13 cellular contexts compared by ENCODE assay signal in the genomic region with DNA sequence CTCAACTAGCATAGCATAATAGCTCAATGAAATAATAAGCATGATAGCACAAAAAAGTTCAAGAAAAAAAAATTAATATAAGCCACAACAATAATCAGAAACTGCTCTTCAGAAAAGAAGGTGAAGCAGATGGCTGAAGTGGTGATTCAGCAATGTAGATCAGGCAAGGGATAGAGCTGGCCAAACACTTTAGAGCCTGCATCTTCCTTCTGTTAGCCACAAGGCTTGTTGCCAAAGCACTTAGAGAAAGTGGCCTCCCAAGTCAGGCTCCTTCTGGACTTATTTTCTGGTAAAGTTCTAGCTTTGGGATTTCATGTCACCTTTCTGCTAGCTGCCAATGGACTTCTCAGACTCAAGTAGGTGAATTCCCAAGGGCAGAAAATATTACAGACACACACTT.
DNase-seq lines count a peak whose midpoint lies in the region; ATAC-seq and TF ChIP-seq lines count a peak whose summit lies in the region.
"Had no signal": no experiment of that assay in that cellular context is flagged by ENCODE, and none has a peak within 500 bp of the region (broad histone marks: within the 10 kb centered on the region; RNA-seq: fewer than 3 reads in every experiment).

No MANE protein-coding gene starts in this region.

- no peak for TF ChIP-seq CTCF in body of pancreas (IDR thresholded peaks at IDR 0.05)

- no peaks in the 10 kb centered on the region for H3K9me3 ChIP-seq in body of pancreas
- H3K9me3 ChIP-seq: prostate gland had no signal

- no peaks in the 10 kb centered on the region for H3K36me3 Mint-ChIP-seq in stimulated activated naive B cell treated with anti-CD40 and anti-IgM and Interleukin-4, amounts not matched to agents 10 μg/mL and 1 μg/mL and 100 μg/mL, for 72 hours
- H3K36me3 Mint-ChIP-seq: IgD-negative memory B cell had no signal

- no peak overlapping the region for H3K4me3 Mint-ChIP-seq in stimulated activated naive B cell treated with anti-CD40 and anti-IgM and Interleukin-4, amounts not matched to agents 10 μg/mL and 1 μg/mL and 100 μg/mL, for 72 hours
- H3K4me3 Mint-ChIP-seq: effector memory CD8-positive, alpha-beta T cell had no signal

- no peak for ATAC-seq in body of pancreas
- no peak for ATAC-seq in stimulated activated naive B cell treated with anti-CD40 and anti-IgM and Interleukin-4, amounts not matched to agents 10 μg/mL and 1 μg/mL and 100 μg/mL, for 72 hours (replicated peaks)
- ATAC-seq: effector memory CD8-positive, alpha-beta T cell; Panc1 had no signal

- H3K9me3 Mint-ChIP-seq in stimulated activated naive B cell treated with anti-CD40 and anti-IgM and Interleukin-4, amounts not matched to agents 10 μg/mL and 1 μg/mL and 100 μg/mL, for 72 hours, result no peaks in the 10 kb centered on the region
- H3K9me3 Mint-ChIP-seq: IgD-negative memory B cell had no signal

- no peak for TF ChIP-seq POLR2A in body of pancreas (IDR thresholded peaks at IDR 0.05)

- H3K27ac ChIP-seq in epithelial cell of prostate (peak overlapping the region; percentile 53), body of pancreas (no peak overlapping the region)
- H3K27ac ChIP-seq: prostate gland had no signal

- H3K36me3 ChIP-seq in body of pancreas (replicated peaks in 1 of 2; ENCODE audit: insufficient read depth in 1 of 2, low read depth in 2 of 2), result no peaks in the 10 kb centered on the region
- H3K36me3 ChIP-seq: prostate gland had no signal

- peaks cover 3 to 11% of the 10 kb centered on the region in 2 donors for H3K4me1 Mint-ChIP-seq in stimulated activated naive B cell treated with anti-CD40 and anti-IgM and Interleukin-4, amounts not matched to agents 10 μg/mL and 1 μg/mL and 100 μg/mL, for 72 hours

- intact Hi-C loops in body of pancreas (cut with DNase I), result no loop called here

- H3K27me3 Mint-ChIP-seq in stimulated activated naive B cell treated with anti-CD40 and anti-IgM and Interleukin-4, amounts not matched to agents 10 μg/mL and 1 μg/mL and 100 μg/mL, for 72 hours, result no peaks in the 10 kb centered on the region
- H3K27me3 Mint-ChIP-seq: effector memory CD8-positive, alpha-beta T cell had no signal

- DNase-seq in NCI-H1105 treated with DMSO at 0.1 percent for 48 hours (lab: John Stamatoyannopoulos, UW) (peak; percentile 17), NCI-H1105 (lab: John Stamatoyannopoulos, UW) (no peak), NCI-H524 (lab: John Stamatoyannopoulos, UW) (peak; percentile 54 to 79), epithelial cell of prostate (ENCODE audit: low read depth, low spot score) (no peak), skeletal muscle cell (ENCODE audit: low read depth) (peak; percentile 68), body of pancreas (no peak), NCI-H2107 (lab: John Stamatoyannopoulos, UW) (no peak)
- DNase-seq in stimulated activated naive B cell treated with anti-CD40 and anti-IgM and Interleukin-4, amounts not matched to agents 10 μg/mL and 1 μg/mL and 100 μg/mL, for 72 hours, result no peak
- DNase-seq: effector memory CD8-positive, alpha-beta T cell; NCI-H2081 treated with DMSO at 0.1 percent for 48 hours had no signal

- H3K4me3 ChIP-seq in skeletal muscle cell (ENCODE audit: low read depth, low read length), result no peak overlapping the region
- H3K4me3 ChIP-seq in body of pancreas, result no peak overlapping the region
- H3K4me3 ChIP-seq: prostate gland had no signal

- H3K27ac Mint-ChIP-seq in stimulated activated naive B cell treated with anti-CD40 and anti-IgM and Interleukin-4, amounts not matched to agents 10 μg/mL and 1 μg/mL and 100 μg/mL, for 72 hours, result no peak overlapping the region
- H3K27ac Mint-ChIP-seq: effector memory CD8-positive, alpha-beta T cell; IgD-negative memory B cell had no signal

- H3K4me1 ChIP-seq in body of pancreas, result no peaks in the 10 kb centered on the region
- H3K4me1 ChIP-seq: prostate gland had no signal

- no peaks in the 10 kb centered on the region for H3K27me3 ChIP-seq in body of pancreas

Comparison
In these comparisons a context has a peak if more than half of its experiments do, and no peak if none do; other contexts are left out.
1. DNase-seq: peak in NCI-H1105 treated with DMSO at 0.1 percent for 48 hours (single experiment), NCI-H524 (2 of 2) and skeletal muscle cell (single experiment); none in NCI-H1105 (single experiment), epithelial cell of prostate (single experiment), body of pancreas (0 of 4), stimulated activated naive B cell treated with anti-CD40 and anti-IgM and Interleukin-4, amounts not matched to agents 10 μg/mL and 1 μg/mL and 100 μg/mL, for 72 hours (single experiment) and NCI-H2107 (single experiment).